ENCODE assay signal across 8 cellular contexts in genomic region chr10:103053659-103054581, GRCh38.
DNase-seq lines count a peak whose midpoint lies in the region; ATAC-seq and TF ChIP-seq lines count a peak whose summit lies in the region.

No MANE protein-coding gene starts in this region.

- H3K9me3 ChIP-seq in iPS DF 6.9 (ENCODE audit: control insufficient read depth, insufficient read depth, low read length): no peaks in the 10 kb centered on the region
- H3K9me3 ChIP-seq in skeletal muscle tissue (ENCODE audit: control insufficient read depth in 3 of 3, low read length in 3 of 3): no peaks in the 10 kb centered on the region

- H3K27me3 ChIP-seq in iPS DF 6.9 (ENCODE audit: control insufficient read depth, insufficient read depth, low read length) (no peaks in the 10 kb centered on the region), skeletal muscle tissue (ENCODE audit: control insufficient read depth in 3 of 3, insufficient read depth in 3 of 3, low read length in 3 of 3) (no peaks in the 10 kb centered on the region)

- no peak overlapping the region for H3K4me3 ChIP-seq in iPS DF 6.9 (ENCODE audit: low read length)
- H3K4me3 ChIP-seq in skeletal muscle tissue (ENCODE audit: low read length in 3 of 3): peak overlapping the region; percentile 41 to 59 (median 52)

- H3K27ac Mint-ChIP-seq in brain: peak overlapping the region; percentile 63 to 93 (median 73)

- TF ChIP-seq POLR2A in GM19099 (IDR thresholded peaks at IDR 0.05; ENCODE audit: extremely low read depth, insufficient read length, low read depth): peak; percentile 43

- DNase-seq in AG08395 (ENCODE audit: low spot score) (peak; percentile 77), T-helper 2 cell (peak in 4 of 5 experiments; percentile 18 to 93 (median 48)), iPS DF 6.9 (ENCODE audit: low read depth, low spot score) (peak; percentile 45), OCI-M2 (lab: John Stamatoyannopoulos, UW; ENCODE audit: unreplicated experiment) (no peak)

- TF ChIP-seq CTCF in brain (conservative IDR thresholded peaks at IDR 0.05): peak; percentile 22 to 51

- no CpG with 5 or more reads among the region's 20 CpGs for WGBS in iPS DF 6.9 (ENCODE audit: insufficient coverage, insufficient read length)

- peaks cover 20% of the 10 kb centered on the region for H3K4me1 Mint-ChIP-seq in brain

- H3K9ac ChIP-seq in skeletal muscle tissue (ENCODE audit: low read depth in 1 of 3, low read length in 3 of 3): peak overlapping the region in 2 of 3 donors; percentile 25 to 30

- H3K36me3 ChIP-seq in iPS DF 6.9 (ENCODE audit: control insufficient read depth, insufficient read depth, low read length) (no peaks in the 10 kb centered on the region), skeletal muscle tissue (ENCODE audit: control insufficient read depth in 3 of 3, insufficient read depth in 3 of 3, low read length in 3 of 3) (peaks cover 2 to 6% (median 3%) of the 10 kb centered on the region in 3 donors)

- peak overlapping the region; percentile 34 to 72 (median 64) for H3K4me3 Mint-ChIP-seq in brain

- peak; percentile 78 for ATAC-seq in HG03439 (IDR thresholded peaks at IDR 0.05; ENCODE audit: unreplicated experiment)

- H3K36me3 Mint-ChIP-seq in brain: peaks cover 35% of the 10 kb centered on the region

- no peaks in the 10 kb centered on the region for H3K9me3 Mint-ChIP-seq in brain

- no peaks in the 10 kb centered on the region for H3K4me1 ChIP-seq in iPS DF 6.9 (ENCODE audit: control insufficient read depth, insufficient read depth, low read length)
- peaks cover 0 to 5% (median 4%) of the 10 kb centered on the region in 3 donors for H3K4me1 ChIP-seq in skeletal muscle tissue (ENCODE audit: control insufficient read depth in 3 of 3, insufficient read depth in 3 of 3, low read length in 3 of 3)

- H3K27me3 Mint-ChIP-seq in brain: no peaks in the 10 kb centered on the region

- H3K27ac ChIP-seq in iPS DF 6.9 (ENCODE audit: low read length) (no peak overlapping the region), skeletal muscle tissue (ENCODE audit: low read depth, low read length) (peak overlapping the region; percentile 9)
